ENCODE assay signal across 16 cellular contexts in genomic region chr20:34744847-34745246, GRCh38. TPM values are rescaled to one million over a fixed set of nuclear protein-coding genes. Genes with fewer than 3 reads are reported as not detected.
DNase-seq lines count a peak whose midpoint lies in the region; ATAC-seq, FAIRE-seq and TF ChIP-seq lines count a peak whose summit lies in the region.
"Had no signal": no experiment of that assay in that cellular context is flagged by ENCODE, and none has a peak within 500 bp of the region (broad histone marks: within the 10 kb centered on the region; RNA-seq: fewer than 3 reads in every experiment).

No MANE protein-coding gene starts in this region.

- no peak for TF ChIP-seq POLR2A in erythroblast (IDR thresholded peaks at IDR 0.05; ENCODE audit: low read length)

- no peaks in the 10 kb centered on the region for H3K27me3 ChIP-seq in small intestine (ENCODE audit: control insufficient read depth in 2 of 2, insufficient read depth in 2 of 2, low read length in 2 of 2)

- no peaks in the 10 kb centered on the region for H3K4me1 ChIP-seq in small intestine (ENCODE audit: control insufficient read depth in 2 of 2, insufficient read depth in 1 of 2, low read depth in 1 of 2, low read length in 1 of 2)

- no peaks in the 10 kb centered on the region for H3K9me3 ChIP-seq in small intestine (ENCODE audit: control insufficient read depth, low read depth)

- ATAC-seq in left cardiac atrium (peak; percentile 79 to 84), HG02610 (IDR thresholded peaks at IDR 0.05; ENCODE audit: unreplicated experiment) (no peak)
- ATAC-seq: GM23338, HepG2 had no signal

- intact Hi-C loops in left cardiac atrium (cut with DNase I) = no loop called here

- H3K27ac Mint-ChIP-seq in HFFc6 = no peak overlapping the region
- H3K27ac Mint-ChIP-seq: B cell; CD4-positive, alpha-beta T cell; GM23338 had no signal

- peaks cover 37% of the 10 kb centered on the region for H3K36me3 Mint-ChIP-seq in HFFc6 (ENCODE audit: low read depth)

- no peaks in the 10 kb centered on the region for H3K27me3 Mint-ChIP-seq in HFFc6 (ENCODE audit: insufficient read depth)
- H3K27me3 Mint-ChIP-seq: B cell; CD4-positive, alpha-beta T cell had no signal

- H3K27ac ChIP-seq in small intestine (ENCODE audit: low read depth in 1 of 2, low read length in 1 of 2) = no peak overlapping the region

- DNase-seq in HTR-8/SVneo (ENCODE audit: insufficient read length, low spot score) (no peak), erythroblast (lab: John Stamatoyannopoulos, UW) (peak; percentile 65 to 70), left cardiac atrium (no peak), small intestine (peak; percentile 72), A172 (ENCODE audit: low spot score) (no peak), HFFc6 (no peak)
- DNase-seq: CD4-positive, alpha-beta T cell; DMS79; H7 had no signal

- FAIRE-seq in HTR-8/SVneo (lab: Jason Lieb, UNC) = peak; percentile 36
- no peak for FAIRE-seq in small intestine (lab: Jason Lieb, UNC)
- FAIRE-seq: A204.1, G401.6, GM12891, HepG2 had no signal

- peaks cover 19% of the 10 kb centered on the region for H3K4me1 Mint-ChIP-seq in HFFc6 (ENCODE audit: low read depth)
- H3K4me1 Mint-ChIP-seq: B cell, GM23338 had no signal

- no peak overlapping the region for H3K4me3 Mint-ChIP-seq in HFFc6
- H3K4me3 Mint-ChIP-seq: B cell; CD4-positive, alpha-beta T cell; GM23338 had no signal

- 22 to 66% (median 50%) methylated on average over 1 of the region's 1 CpG for WGBS in small intestine, 3 donors

- TF ChIP-seq CTCF in HFFc6 (IDR thresholded peaks at IDR 0.05) = no peak

- H3K9me3 Mint-ChIP-seq in HFFc6 = no peaks in the 10 kb centered on the region
- H3K9me3 Mint-ChIP-seq: CD4-positive, alpha-beta T cell; GM23338 had no signal

- H3K36me3 ChIP-seq in small intestine (ENCODE audit: control insufficient read depth in 2 of 2, insufficient read depth in 2 of 2, low read length in 2 of 2) = peaks cover 15 to 29% of the 10 kb centered on the region in 2 donors

- H3K4me3 ChIP-seq in small intestine (ENCODE audit: low read depth in 1 of 2, low read length in 2 of 2) = no peak overlapping the region
- H3K4me3 ChIP-seq: GM23338 had no signal

RNA-seq across cellular contexts. Expression of gene TP53INP2, which starts 40.7 kb away (rescaled TPM):
- total RNA-seq in left cardiac atrium = 100 to 1,000 TPM in 1 of 2 donors, 10 to 100 TPM in 1; 85.0 to 117 TPM
- polyA plus RNA-seq in small intestine = 10 to 100 TPM; 10.2 to 30.6 (median 29.5) TPM
- 2.4 and 5.0 TPM in 2 replicates for total RNA-seq in A172 (2014; rRNA removed; shearing (Covaris generic))
- 10 to 100 TPM; 14.2 to 23.8 (median 21.3) TPM for total RNA-seq in HFFc6 (2021; fragmentation: NEBNext Ultra II Directional; extraction: Animal tissue kit (Norgen Biotek cat#: 25700))

Comparison
In these comparisons a context has a peak if more than half of its experiments do, and no peak if none do; other contexts are left out.
1. DNase-seq: peak in erythroblast (2 of 2) and small intestine (single experiment); none in HTR-8/SVneo (single experiment), left cardiac atrium (single experiment), A172 (single experiment) and HFFc6 (single experiment).